27 cellular contexts compared by ENCODE assay signal in the genomic region with DNA sequence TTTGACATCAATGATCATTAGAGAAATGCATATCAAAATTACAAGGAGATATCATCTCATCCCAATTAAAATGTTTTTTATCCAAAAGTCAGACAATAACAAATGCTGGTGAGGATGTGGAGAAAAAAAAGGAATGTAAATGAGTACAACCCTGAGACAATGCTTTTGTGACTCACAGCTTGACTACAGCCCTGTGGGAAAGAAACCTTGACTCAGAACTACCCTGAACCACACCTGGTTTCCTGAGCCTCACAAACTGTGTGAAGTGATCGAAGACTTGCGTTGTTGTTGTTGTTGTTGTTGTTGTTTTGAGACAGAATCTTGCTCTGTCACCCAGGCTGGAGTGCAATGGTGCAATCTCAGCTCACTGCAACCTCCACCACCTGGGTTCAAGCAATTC.
"Had no signal": no experiment of that assay in that cellular context is flagged by ENCODE, and none has a peak within 500 bp of the region (broad histone marks: within the 10 kb centered on the region; RNA-seq: fewer than 3 reads in every experiment).

No MANE protein-coding gene starts in this region.

- DNase-seq: dorsolateral prefrontal cortex; effector CD4-positive, alpha-beta T cell; foreskin fibroblast; heart left ventricle; kidney; left cardiac atrium; left lung; mesenchymal stem cell; midbrain; naive thymus-derived CD4-positive, alpha-beta T cell; right lobe of liver; small intestine; stimulated activated CD4-positive, alpha-beta T cell treated with anti-CD3 and anti-CD28 coated beads, Interleukin-15, amount 100 ng/mL, for 24 hours; stimulated activated CD4-positive, alpha-beta T cell treated with anti-CD3 and anti-CD28 coated beads, Interleukin-2, amount 100 ng/mL, for 48 hours; stimulated activated naive B cell treated with anti-CD40 and anti-IgM and Interleukin-4, amounts not matched to agents 10 μg/mL and 1 μg/mL and 100 μg/mL, for 72 hours; stomach; thyroid gland; trophoblast cell had no signal

- H3K4me1 ChIP-seq: gastroesophageal sphincter, heart left ventricle, left lung, neural progenitor cell, parathyroid adenoma, right lobe of liver, stomach, thyroid gland, vagina had no signal

- H3K36me3 Mint-ChIP-seq: stimulated activated naive B cell treated with anti-CD40 and anti-IgM and Interleukin-4, amounts not matched to agents 10 μg/mL and 1 μg/mL and 100 μg/mL, for 72 hours had no signal

- H3K27me3 ChIP-seq: dorsolateral prefrontal cortex, gastroesophageal sphincter, hepatocyte, neural progenitor cell, right lobe of liver, stomach, thyroid gland, vagina had no signal

- H3K27me3 Mint-ChIP-seq: progenitor cell of endocrine pancreas had no signal

- H3K4me1 Mint-ChIP-seq: naive thymus-derived CD4-positive, alpha-beta T cell; stimulated activated naive B cell treated with anti-CD40 and anti-IgM and Interleukin-4, amounts not matched to agents 10 μg/mL and 1 μg/mL and 100 μg/mL, for 72 hours had no signal

- ATAC-seq: esophagus mucosa; gastroesophageal sphincter; heart left ventricle; left cardiac atrium; left lung; naive thymus-derived CD4-positive, alpha-beta T cell; right lobe of liver; stimulated activated naive B cell treated with anti-CD40 and anti-IgM and Interleukin-4, amounts not matched to agents 10 μg/mL and 1 μg/mL and 100 μg/mL, for 72 hours had no signal

- H3K27ac Mint-ChIP-seq: naive thymus-derived CD4-positive, alpha-beta T cell; nephron; neural progenitor cell; progenitor cell of endocrine pancreas; stimulated activated naive B cell treated with anti-CD40 and anti-IgM and Interleukin-4, amounts not matched to agents 10 μg/mL and 1 μg/mL and 100 μg/mL, for 72 hours had no signal

- H3K27ac ChIP-seq: dorsolateral prefrontal cortex, epithelial cell of prostate, gastroesophageal sphincter, heart left ventricle, hepatocyte, left lung, neural progenitor cell, parathyroid adenoma, right lobe of liver, stomach, thyroid gland, vagina had no signal

- H3K4me3 Mint-ChIP-seq: naive thymus-derived CD4-positive, alpha-beta T cell; nephron; neural progenitor cell; stimulated activated naive B cell treated with anti-CD40 and anti-IgM and Interleukin-4, amounts not matched to agents 10 μg/mL and 1 μg/mL and 100 μg/mL, for 72 hours had no signal
